Comparison of ENCODE assay signal across 10 cellular contexts in the genomic region with DNA sequence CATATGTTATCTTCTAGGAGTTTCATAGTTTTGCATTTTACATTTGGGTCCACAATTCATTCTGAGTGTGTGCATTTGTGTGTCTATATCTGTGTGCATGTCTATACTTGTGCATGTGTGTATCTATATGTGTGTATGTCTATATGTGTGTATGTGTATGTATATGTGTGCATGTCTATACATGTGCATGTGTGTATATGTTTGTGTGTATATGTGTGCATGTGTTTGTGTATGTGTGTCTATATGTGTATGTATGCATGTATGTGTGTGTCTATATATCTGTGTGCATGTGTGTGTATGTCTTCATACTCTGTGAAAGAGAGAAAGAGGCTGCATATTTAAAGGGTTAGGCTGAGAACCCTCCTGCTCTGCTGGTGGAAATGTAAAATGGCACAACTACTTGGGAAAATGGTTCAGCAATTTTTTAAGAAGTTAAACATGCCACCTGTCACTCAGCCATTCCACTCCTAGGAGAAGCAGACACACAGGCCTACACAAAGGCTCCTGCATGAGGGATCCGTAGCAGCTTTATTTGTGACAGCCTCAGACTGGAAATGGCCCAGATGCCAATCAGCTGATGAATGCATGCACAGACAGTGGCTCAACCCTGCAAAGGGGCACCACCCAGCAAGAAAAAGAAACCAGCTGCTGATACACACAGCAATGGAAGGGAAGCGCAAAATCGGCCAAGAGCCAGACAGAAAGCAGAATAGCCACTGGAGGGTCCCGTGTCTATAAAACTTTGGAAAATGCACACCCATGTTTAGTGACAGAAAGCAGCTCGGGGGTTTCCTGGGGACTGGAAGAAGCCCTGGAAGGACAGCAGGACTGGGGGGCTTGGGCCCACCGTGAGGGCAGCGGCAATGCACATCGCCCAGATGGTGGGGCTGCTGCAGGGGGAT.
DNase-seq lines count a peak whose midpoint lies in the region; ATAC-seq and TF ChIP-seq lines count a peak whose summit lies in the region.
"Had no signal": no experiment of that assay in that cellular context is flagged by ENCODE, and none has a peak within 500 bp of the region (broad histone marks: within the 10 kb centered on the region; RNA-seq: fewer than 3 reads in every experiment).

No MANE protein-coding gene starts in this region.

- DNase-seq in RWPE1 (ENCODE audit: low spot score) (no peak), foreskin fibroblast (peak; percentile 76 to 88), trophoblast cell (peak; percentile 94 to 97), NCI-H1436 treated with DMSO at 0.1 percent for 48 hours (lab: John Stamatoyannopoulos, UW) (no peak), body of pancreas (no peak), erythroblast (lab: John Stamatoyannopoulos, UW) (no peak)
- DNase-seq: Calu3, NCI-H446 treated with DMSO at 0.1 percent for 48 hours had no signal

- H4K8ac ChIP-seq in trophoblast cell (ENCODE audit: low read depth, low read length): no peak overlapping the region

- H3K18ac ChIP-seq in trophoblast cell (ENCODE audit: low read length): no peak overlapping the region

- peaks cover 0 to 30% (median 14%) of the 10 kb centered on the region in 11 experiments; a peak in 11 of 22 replicates for H4K20me1 ChIP-seq in BLaER1 treated with 17β-estradiol and CSF1 and Interleukin-3, amounts not matched to agents 10 nM and 100 nM

- peak overlapping the region in 6 of 11 experiments; percentile 9 to 64 (median 54); a peak in 8 of 22 replicates for H3K9ac ChIP-seq in BLaER1 treated with 17β-estradiol and CSF1 and Interleukin-3, amounts not matched to agents 10 nM and 100 nM
- H3K9ac ChIP-seq in trophoblast cell (ENCODE audit: low read length): no peak overlapping the region

- no peak overlapping the region for H2AFZ ChIP-seq in trophoblast cell (ENCODE audit: insufficient read depth, low read length, poor library complexity)

- H4K12ac ChIP-seq in trophoblast cell (ENCODE audit: low read depth, low read length): no peak overlapping the region

- H3K9me3 ChIP-seq in BLaER1 treated with 17β-estradiol and CSF1 and Interleukin-3, amounts not matched to agents 10 nM and 100 nM (replicated peaks in 1 of 11): peaks cover 0 to 8% (median 0%) of the 10 kb centered on the region in 11 experiments; a peak in 6 of 22 replicates
- no peaks in the 10 kb centered on the region for H3K9me3 ChIP-seq in trophoblast cell (ENCODE audit: insufficient read depth, low read depth, low read length)
- no peaks in the 10 kb centered on the region for H3K9me3 ChIP-seq in body of pancreas

- CTCF ChIA-PET in RWPE1 (lab: Yijun Ruan, JAX): no interaction called here

- H2AK5ac ChIP-seq in trophoblast cell (ENCODE audit: low read length): no peak overlapping the region

- H4K91ac ChIP-seq in trophoblast cell (ENCODE audit: low read depth, low read length): peak overlapping the region; percentile 91

- intact Hi-C loops in body of pancreas (cut with DNase I): no loop called here

- peak overlapping the region; percentile 85 for H2BK5ac ChIP-seq in trophoblast cell (ENCODE audit: low read depth, low read length, poor library complexity)

- peak overlapping the region; percentile 73 to 97 (median 88) for H3K4me2 ChIP-seq in BLaER1 treated with 17β-estradiol and CSF1 and Interleukin-3, amounts not matched to agents 10 nM and 100 nM
- peak overlapping the region; percentile 21 for H3K4me2 ChIP-seq in trophoblast cell (ENCODE audit: low read length)

- no peak for ATAC-seq in body of pancreas
- ATAC-seq in HG03457 (IDR thresholded peaks at IDR 0.05; ENCODE audit: unreplicated experiment): no peak

- peaks cover 7% of the 10 kb centered on the region for H3K79me2 ChIP-seq in trophoblast cell (ENCODE audit: control insufficient read depth, insufficient read depth, low read length, poor library complexity)

- H3K36me3 ChIP-seq in BLaER1 treated with 17β-estradiol and CSF1 and Interleukin-3, amounts not matched to agents 10 nM and 100 nM: peaks cover 0 to 47% (median 20%) of the 10 kb centered on the region in 11 experiments; a peak in 15 of 22 replicates
- H3K36me3 ChIP-seq in trophoblast cell (ENCODE audit: control insufficient read depth in 1 of 2, insufficient read depth in 2 of 2, low read length in 2 of 2) (no peaks in the 10 kb centered on the region), body of pancreas (replicated peaks in 1 of 2; ENCODE audit: insufficient read depth in 1 of 2, low read depth in 2 of 2) (no peaks in the 10 kb centered on the region)

- H2BK120ac ChIP-seq in trophoblast cell (ENCODE audit: insufficient read depth, low read length, poor library complexity): peak overlapping the region; percentile 87

- peak overlapping the region; percentile 61 for H2BK12ac ChIP-seq in trophoblast cell (ENCODE audit: low read length)

- TF ChIP-seq CTCF in RWPE1 (conservative IDR thresholded peaks at IDR 0.05; ENCODE audit: low read depth) (no peak), foreskin fibroblast (IDR thresholded peaks at IDR 0.05; ENCODE audit: low read depth, low read length) (no peak), body of pancreas (IDR thresholded peaks at IDR 0.05) (no peak)

- POLR2A ChIA-PET in RWPE1 (lab: Yijun Ruan, JAX; ENCODE audit: low non-redundant PET): no interaction called here

- peak overlapping the region in 4 of 11 experiments; percentile 19 to 75 (median 47); a peak in 5 of 22 replicates for H3K27ac ChIP-seq in BLaER1 treated with 17β-estradiol and CSF1 and Interleukin-3, amounts not matched to agents 10 nM and 100 nM
- H3K27ac ChIP-seq in RWPE1: peak overlapping the region; percentile 59
- peak overlapping the region; percentile 75 for H3K27ac ChIP-seq in trophoblast cell (ENCODE audit: low read depth, low read length)
- H3K27ac ChIP-seq in body of pancreas: no peak overlapping the region

- H3K4me1 ChIP-seq in BLaER1 treated with 17β-estradiol and CSF1 and Interleukin-3, amounts not matched to agents 10 nM and 100 nM: peaks cover 52 to 71% (median 61%) of the 10 kb centered on the region in 10 experiments
- H3K4me1 ChIP-seq in trophoblast cell (ENCODE audit: control insufficient read depth in 1 of 2, insufficient read depth in 2 of 2, low read length in 2 of 2) (peaks cover 32 to 33% of the 10 kb centered on the region in 2 experiments), body of pancreas (no peaks in the 10 kb centered on the region)

- WGBS in trophoblast cell (ENCODE audit: extremely low coverage, insufficient coverage, insufficient read length): no CpG with 5 or more reads among the region's 8 CpGs
- 78 to 79% methylated on average over 8 of the region's 8 CpGs for WGBS in body of pancreas, 2 donors

- peak overlapping the region; percentile 34 for H3K4ac ChIP-seq in trophoblast cell (ENCODE audit: low read depth, low read length)

- no peak for TF ChIP-seq POLR2A in body of pancreas (IDR thresholded peaks at IDR 0.05)
- TF ChIP-seq POLR2A in erythroblast (IDR thresholded peaks at IDR 0.05; ENCODE audit: low read length): no peak

- no peaks in the 10 kb centered on the region for H3K27me3 ChIP-seq in BLaER1 treated with 17β-estradiol and CSF1 and Interleukin-3, amounts not matched to agents 10 nM and 100 nM
- no peaks in the 10 kb centered on the region for H3K27me3 ChIP-seq in trophoblast cell (ENCODE audit: insufficient read depth, low read length)
- no peaks in the 10 kb centered on the region for H3K27me3 ChIP-seq in body of pancreas

- H3K79me1 ChIP-seq in trophoblast cell (ENCODE audit: low read length): peaks cover 31% of the 10 kb centered on the region

- H3K4me3 ChIP-seq in BLaER1 treated with 17β-estradiol and CSF1 and Interleukin-3, amounts not matched to agents 10 nM and 100 nM: peak overlapping the region in 3 of 10 experiments; percentile 1 to 36 (median 17); a peak in 1 of 20 replicates
- H3K4me3 ChIP-seq in foreskin fibroblast (ENCODE audit: low read depth in 1 of 2, low read length in 2 of 2) (no peak overlapping the region), trophoblast cell (ENCODE audit: low read depth, low read length) (no peak overlapping the region), body of pancreas (no peak overlapping the region)

- no peak overlapping the region for H3K23ac ChIP-seq in trophoblast cell (ENCODE audit: low read length)

- no peak overlapping the region for H3K14ac ChIP-seq in trophoblast cell (ENCODE audit: low read length)

Comparison
In these comparisons a context has a peak if more than half of its experiments do, and no peak if none do; other contexts are left out.
1. H3K27ac ChIP-seq: peak in RWPE1 (single experiment) and trophoblast cell (single experiment); none in body of pancreas (0 of 4).
2. DNase-seq: peak in foreskin fibroblast (2 of 2) and trophoblast cell (2 of 2); none in RWPE1 (single experiment), NCI-H1436 treated with DMSO at 0.1 percent for 48 hours (single experiment), body of pancreas (0 of 4) and erythroblast (0 of 2).